9 cellular contexts compared by ENCODE assay signal in genomic region chr2:164920430-164920829, GRCh38. TPM values are rescaled to one million over a fixed set of nuclear protein-coding genes. Genes with fewer than 3 reads are reported as not detected.
A peak's percentile ranks its signal among the peaks of the same experiment; 100 is the strongest.
DNase-seq lines count a peak whose midpoint lies in the region; ATAC-seq and TF ChIP-seq lines count a peak whose summit lies in the region.
"Had no signal": no experiment of that assay in that cellular context is flagged by ENCODE, and none has a peak within 500 bp of the region (broad histone marks: within the 10 kb centered on the region; RNA-seq: fewer than 3 reads in every experiment).

No MANE protein-coding gene starts in this region.

- CTCF ChIA-PET in CD4-positive, alpha-beta T cell (lab: Charles Lee): no interaction called here

- POLR2A ChIA-PET in CD4-positive, alpha-beta T cell (lab: Charles Lee): no interaction called here

- no peak overlapping the region for H3K27ac ChIP-seq in CD4-positive, alpha-beta T cell (ENCODE audit: low read depth, low read length)
- H3K27ac ChIP-seq: neural progenitor cell had no signal

- no peaks in the 10 kb centered on the region for H3K4me1 Mint-ChIP-seq in CD4-positive, alpha-beta T cell (ENCODE audit: low read depth)
- H3K4me1 Mint-ChIP-seq in type B pancreatic cell (ENCODE audit: unreplicated experiment): peaks cover 12% of the 10 kb centered on the region

- no peak overlapping the region for H3K27ac Mint-ChIP-seq in CD4-positive, alpha-beta T cell
- H3K27ac Mint-ChIP-seq in type B pancreatic cell: no peak overlapping the region
- H3K27ac Mint-ChIP-seq: neural progenitor cell had no signal

- TF ChIP-seq CTCF in CD4-positive, alpha-beta T cell (IDR thresholded peaks at IDR 0.05): no peak
- no peak for TF ChIP-seq CTCF in type B pancreatic cell (conservative IDR thresholded peaks at IDR 0.05)

- H3K36me3 Mint-ChIP-seq in CD4-positive, alpha-beta T cell (ENCODE audit: low read depth): no peaks in the 10 kb centered on the region
- H3K36me3 Mint-ChIP-seq in type B pancreatic cell: no peaks in the 10 kb centered on the region
- H3K36me3 Mint-ChIP-seq: neural progenitor cell had no signal

- no peaks in the 10 kb centered on the region for H3K27me3 Mint-ChIP-seq in CD4-positive, alpha-beta T cell
- no peaks in the 10 kb centered on the region for H3K27me3 Mint-ChIP-seq in type B pancreatic cell

- intact Hi-C loops in sciatic nerve (cut with DNase I): no loop called here
- intact Hi-C loops in CD4-positive, alpha-beta T cell (cut with DNase I, micrococcal nuclease): no loop called here

- H3K9me3 Mint-ChIP-seq in CD4-positive, alpha-beta T cell: no peaks in the 10 kb centered on the region
- H3K9me3 Mint-ChIP-seq in type B pancreatic cell: no peaks in the 10 kb centered on the region

- DNase-seq in NCI-H460 (ENCODE audit: extremely low read depth, low read depth) (peak; percentile 75), dedifferentiated amniotic fluid mesenchymal stem cell (ENCODE audit: extremely low spot score) (peak; percentile 84), sciatic nerve (ENCODE audit: low spot score) (no peak), DMS153 (lab: John Stamatoyannopoulos, UW) (no peak), type B pancreatic cell (ENCODE audit: extremely low spot score, unreplicated experiment) (no peak)
- DNase-seq in CD4-positive, alpha-beta T cell: no peak
- DNase-seq: NCI-H748 treated with DMSO at 0.1 percent for 48 hours had no signal

- H3K4me3 Mint-ChIP-seq in CD4-positive, alpha-beta T cell: no peak overlapping the region
- no peak overlapping the region for H3K4me3 Mint-ChIP-seq in type B pancreatic cell
- H3K4me3 Mint-ChIP-seq: neural progenitor cell had no signal

- no peaks in the 10 kb centered on the region for H3K9me3 ChIP-seq in CD4-positive, alpha-beta T cell (ENCODE audit: control insufficient read depth, low read length)

- ATAC-seq in GM19351 (IDR thresholded peaks at IDR 0.05; ENCODE audit: unreplicated experiment): peak; percentile 76
- peak; percentile 67 for ATAC-seq in sciatic nerve
- no peak for ATAC-seq in CD4-positive, alpha-beta T cell (ENCODE audit: poor library complexity)

- H3K27me3 ChIP-seq in CD4-positive, alpha-beta T cell (ENCODE audit: control insufficient read depth, insufficient read depth, low read length): no peaks in the 10 kb centered on the region
- H3K27me3 ChIP-seq: neural progenitor cell had no signal

RNA-seq across cellular contexts. Expression of gene SLC38A11, which starts 34.9 kb away (rescaled TPM):
- not detected in 2 replicates for total RNA-seq in NCI-H460 (2014; rRNA removed; shearing (Covaris generic))
- polyA plus RNA-seq in NCI-H460 (2014; cell fraction: nucleus; rRNA removed): 0.02 TPM in 1 of 2 replicates, not detected in the other
- total RNA-seq in sciatic nerve (1.2 TPM), type B pancreatic cell (ENCODE audit: low replicate concordance) (3.7 and 13.4 TPM in 2 replicates)
- not detected for total RNA-seq in CD4-positive, alpha-beta T cell

Comparison
In these comparisons a context has a peak if more than half of its experiments do, and no peak if none do; other contexts are left out.
1. DNase-seq: peak in NCI-H460 (single experiment) and dedifferentiated amniotic fluid mesenchymal stem cell (single experiment); none in sciatic nerve (single experiment), CD4-positive, alpha-beta T cell (0 of 10), DMS153 (single experiment) and type B pancreatic cell (single experiment).